8 cellular contexts compared by ENCODE assay signal in genomic region chr6:31356946-31357466, GRCh38. TPM values are rescaled to one million over a fixed set of nuclear protein-coding genes. Genes with fewer than 3 reads are reported as not detected.
DNase-seq lines count a peak whose midpoint lies in the region; ATAC-seq, FAIRE-seq and TF ChIP-seq lines count a peak whose summit lies in the region.

HLA-B (minus strand) TSS chr6:31357179; CDS start chr6:31357158, 21 bp downstream.

- no peak for TF ChIP-seq CTCF in CD4-positive, alpha-beta T cell (IDR thresholded peaks at IDR 0.05)
- TF ChIP-seq CTCF in fibroblast of the aortic adventitia (IDR thresholded peaks at IDR 0.05; ENCODE audit: insufficient read depth, low read length) (no peak), natural killer cell (IDR thresholded peaks at IDR 0.05) (no peak)

- peak; percentile 16 for FAIRE-seq in RCC 7860 (lab: Jason Lieb, UNC)

- H3K4me3 ChIP-seq in fibroblast of the aortic adventitia (ENCODE audit: low read depth, low read length): peak within 1 kb of the TSS; percentile 66

- peak; percentile 67 to 88 (median 72) for DNase-seq in CD4-positive, alpha-beta T cell
- DNase-seq in RCC 7860 (ENCODE audit: low spot score) (peak; percentile 67), fibroblast of the aortic adventitia (ENCODE audit: low read depth) (peak; percentile 85), natural killer cell (peak; percentile 83)
- DNase-seq in activated effector memory CD4-positive, alpha-beta T cell treated with Interleukin-2 at 50 U/mL for 16 hours: peak; percentile 66
- peak; percentile 85 for DNase-seq in stimulated activated naive CD4-positive, alpha-beta T cell treated with Interleukin-2 at 50 U/mL for 16 hours (lab: John Stamatoyannopoulos, UW)

- H3K4me3 Mint-ChIP-seq in CD4-positive, alpha-beta T cell: peak within 1 kb of the TSS; percentile 100
- H3K4me3 Mint-ChIP-seq in natural killer cell: peak within 1 kb of the TSS; percentile 97

- peak within 1 kb of the TSS; percentile 99 for H3K27ac ChIP-seq in CD4-positive, alpha-beta T cell (ENCODE audit: low read depth, low read length)

- peaks cover 5% of the 10 kb centered on the region for H3K27me3 Mint-ChIP-seq in CD4-positive, alpha-beta T cell
- H3K27me3 Mint-ChIP-seq in natural killer cell (ENCODE audit: low read depth in 2 of 2): peaks cover 6 to 15% of the 10 kb centered on the region in 2 donors

- H3K27ac Mint-ChIP-seq in CD4-positive, alpha-beta T cell: peak within 1 kb of the TSS; percentile 100
- H3K27ac Mint-ChIP-seq in natural killer cell: peak within 1 kb of the TSS; percentile 100

- H3K4me1 Mint-ChIP-seq in CD4-positive, alpha-beta T cell (ENCODE audit: low read depth): peaks cover 71% of the 10 kb centered on the region
- H3K4me1 Mint-ChIP-seq in natural killer cell: peaks cover 61 to 68% of the 10 kb centered on the region in 2 donors

- ATAC-seq in CD4-positive, alpha-beta T cell (ENCODE audit: poor library complexity): peak; percentile 84
- ATAC-seq in GM19395 (IDR thresholded peaks at IDR 0.05; ENCODE audit: unreplicated experiment) (peak; percentile 64), HG03520 (IDR thresholded peaks at IDR 0.05; ENCODE audit: unreplicated experiment) (peak; percentile 74), natural killer cell (peak; percentile 73 to 88 (median 81))

- intact Hi-C loops in CD4-positive, alpha-beta T cell (cut with DNase I, micrococcal nuclease): loop anchor here (1.0 to 2.0 kb wide), 4 partner anchors 84 to 160 kb away; partner anchors contain the start of gene HLA-C (in 1 of the 2)
- intact Hi-C loops in natural killer cell (cut with micrococcal nuclease): loop anchor here (1.0 to 10.0 kb wide), 2 partner anchors 160 to 742 kb away; partner anchors contain the start of genes MRPS18B and PPP1R10

- peaks cover 64% of the 10 kb centered on the region for H3K36me3 Mint-ChIP-seq in CD4-positive, alpha-beta T cell (ENCODE audit: low read depth)
- H3K36me3 Mint-ChIP-seq in natural killer cell: peaks cover 31% of the 10 kb centered on the region

- POLR2A ChIA-PET in CD4-positive, alpha-beta T cell (lab: Charles Lee): interaction anchor here (0.8 to 2.7 kb wide), 5 partner anchors 10 to 199 kb away, joined by 3 to 34 read pairs (median 7); partner anchors contain the start of genes CCHCR1, DDX39B and TCF19

- H3K9me3 ChIP-seq in CD4-positive, alpha-beta T cell (ENCODE audit: control insufficient read depth, low read length): no peaks in the 10 kb centered on the region

- no peaks in the 10 kb centered on the region for H3K27me3 ChIP-seq in CD4-positive, alpha-beta T cell (ENCODE audit: control insufficient read depth, insufficient read depth, low read length)

- CTCF ChIA-PET in CD4-positive, alpha-beta T cell (lab: Charles Lee): interaction anchor here (2.2 to 2.4 kb wide), 2 partner anchors 10 to 160 kb away, joined by 7 to 16 read pairs; no protein-coding TSS in a partner anchor

- no peaks in the 10 kb centered on the region for H3K9me3 Mint-ChIP-seq in CD4-positive, alpha-beta T cell
- H3K9me3 Mint-ChIP-seq in natural killer cell: no peaks in the 10 kb centered on the region

RNA-seq across cellular contexts. Expression of gene HLA-B, which starts in this region (rescaled TPM):
- total RNA-seq in CD4-positive, alpha-beta T cell: 1,000 to 10,000 TPM; 6,758 to 7,013 TPM
- total RNA-seq in fibroblast of the aortic adventitia (ENCODE audit: low replicate concordance) (52.0 and 84.2 TPM in 2 replicates), natural killer cell (over 10,000 TPM in 2 of 3 donors, 1,000 to 10,000 TPM in 1; 9,586 to 11,061 (median 11,048) TPM)

Comparison
In these comparisons a context has a peak if more than half of its experiments do, and no peak if none do; other contexts are left out.
1. Peak in every context shown above with its lines: DNase-seq, ATAC-seq, H3K4me3 ChIP-seq and H3K27ac ChIP-seq.
2. RNA of gene HLA-B (total RNA-seq): 9,586 to 11,061 TPM in natural killer cell and 6,758 to 7,013 TPM in CD4-positive, alpha-beta T cell; 52.0 to 84.2 TPM in fibroblast of the aortic adventitia; every median in the first group is over 10 times any median in the second.